In genomic region chr18:47975701-47976100, GRCh38 we compare ENCODE assay signal across 13 cellular contexts. TPM values are rescaled to one million over a fixed set of nuclear protein-coding genes. Genes with fewer than 3 reads are reported as not detected.
A peak's percentile ranks its signal among the peaks of the same experiment; 100 is the strongest.
DNase-seq lines count a peak whose midpoint lies in the region; ATAC-seq and TF ChIP-seq lines count a peak whose summit lies in the region.
"Had no signal": no experiment of that assay in that cellular context is flagged by ENCODE, and none has a peak within 500 bp of the region (broad histone marks: within the 10 kb centered on the region; RNA-seq: fewer than 3 reads in every experiment).

No MANE protein-coding gene starts in this region.

- no peaks in the 10 kb centered on the region for H3K4me1 ChIP-seq in BE2C

- no peak for TF ChIP-seq CTCF in BE2C (IDR thresholded peaks at IDR 0.05; ENCODE audit: low read depth, low read length)

- H3K4me3 ChIP-seq in BE2C (ENCODE audit: low read depth, low read length) = no peak overlapping the region
- H3K4me3 ChIP-seq: SK-N-MC had no signal

- no peaks in the 10 kb centered on the region for H3K27me3 ChIP-seq in BE2C

- DNase-seq in BE2C (peak; percentile 45), NCI-H69 (lab: John Stamatoyannopoulos, UW) (peak; percentile 80), memory B cell (ENCODE audit: low spot score in 2 of 2) (no peak), D341Med (ENCODE audit: low spot score) (no peak)
- DNase-seq in activated T-cell treated with anti-CD3 and anti-CD28 coated beads, Interleukin-2, amount 50 U/mL, for 24 hours = no peak
- DNase-seq: DMS 273 treated with DMSO at 0.1 percent for 48 hours, EL, HCEC 1CT, NCI-H2029 had no signal

- H3K27ac Mint-ChIP-seq in memory B cell = no peak overlapping the region
- no peak overlapping the region for H3K27ac Mint-ChIP-seq in activated T-cell treated with anti-CD3 and anti-CD28 coated beads, Interleukin-2, amount 50 U/mL, for 24 hours

- peaks cover 11% of the 10 kb centered on the region for H3K4me1 Mint-ChIP-seq in memory B cell
- H3K4me1 Mint-ChIP-seq in activated T-cell treated with anti-CD3 and anti-CD28 coated beads, Interleukin-2, amount 50 U/mL, for 24 hours (ENCODE audit: low read depth) = no peaks in the 10 kb centered on the region

- peaks cover 12% of the 10 kb centered on the region for H3K27me3 Mint-ChIP-seq in memory B cell
- H3K27me3 Mint-ChIP-seq in activated T-cell treated with anti-CD3 and anti-CD28 coated beads, Interleukin-2, amount 50 U/mL, for 24 hours = peaks cover 19% of the 10 kb centered on the region

- H3K9me3 Mint-ChIP-seq in memory B cell = peaks cover 11% of the 10 kb centered on the region
- H3K9me3 Mint-ChIP-seq in activated T-cell treated with anti-CD3 and anti-CD28 coated beads, Interleukin-2, amount 50 U/mL, for 24 hours = no peaks in the 10 kb centered on the region

- no peak overlapping the region for H3K4me3 Mint-ChIP-seq in memory B cell
- no peak overlapping the region for H3K4me3 Mint-ChIP-seq in activated T-cell treated with anti-CD3 and anti-CD28 coated beads, Interleukin-2, amount 50 U/mL, for 24 hours

- H3K36me3 Mint-ChIP-seq in memory B cell = peaks cover 3% of the 10 kb centered on the region
- no peaks in the 10 kb centered on the region for H3K36me3 Mint-ChIP-seq in activated T-cell treated with anti-CD3 and anti-CD28 coated beads, Interleukin-2, amount 50 U/mL, for 24 hours (ENCODE audit: low read depth)

- ATAC-seq in GM18909 (IDR thresholded peaks at IDR 0.05; ENCODE audit: poor library complexity, unreplicated experiment) (peak; percentile 63), memory B cell (ENCODE audit: low read depth) (peak; percentile 45), HG02571 (IDR thresholded peaks at IDR 0.05; ENCODE audit: unreplicated experiment) (no peak), HG02852 (IDR thresholded peaks at IDR 0.05; ENCODE audit: unreplicated experiment) (no peak)

- no peaks in the 10 kb centered on the region for H3K9me3 ChIP-seq in BE2C

- no peaks in the 10 kb centered on the region for H3K36me3 ChIP-seq in BE2C

RNA-seq across cellular contexts. Expression of gene SMAD2, which starts 45.2 kb away (rescaled TPM):
- polyA plus RNA-seq in BE2C (2012; ENCODE audit: insufficient read depth, insufficient read length, low read depth) = 33.8 TPM

Comparison
In these comparisons a context has a peak if more than half of its experiments do, and no peak if none do; other contexts are left out.
1. DNase-seq: peak in BE2C (single experiment) and NCI-H69 (single experiment); none in memory B cell (0 of 2), activated T-cell treated with anti-CD3 and anti-CD28 coated beads, Interleukin-2, amount 50 U/mL, for 24 hours (single experiment) and D341Med (single experiment).
2. ATAC-seq: peak in GM18909 (single experiment) and memory B cell (single experiment); none in HG02571 (single experiment) and HG02852 (single experiment).